8 cellular contexts compared by ENCODE assay signal in the genomic region with DNA sequence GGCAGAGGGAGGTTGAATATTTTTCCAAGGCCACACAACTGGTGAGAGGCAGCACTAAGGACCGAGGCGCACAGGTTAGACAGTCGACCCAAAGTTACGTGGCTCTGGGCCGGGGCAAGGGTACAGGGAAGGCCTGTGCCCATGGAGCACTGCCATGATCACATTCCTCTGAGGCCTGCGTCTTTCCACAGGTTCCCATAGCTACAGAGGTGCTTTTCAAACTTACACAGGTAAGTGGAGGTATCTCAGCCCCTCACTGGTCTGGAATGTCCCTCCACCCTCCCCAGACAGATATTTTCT. TPM values are rescaled to one million over a fixed set of nuclear protein-coding genes. Genes with fewer than 3 reads are reported as not detected.
A peak's percentile ranks its signal among the peaks of the same experiment; 100 is the strongest.
DNase-seq lines count a peak whose midpoint lies in the region; ATAC-seq and TF ChIP-seq lines count a peak whose summit lies in the region.

No MANE protein-coding gene starts in this region.

- ATAC-seq in HG02870 (IDR thresholded peaks at IDR 0.05; ENCODE audit: unreplicated experiment) (no peak), GM21528 (IDR thresholded peaks at IDR 0.05; ENCODE audit: low FRiP score, unreplicated experiment) (no peak), HG02759 (IDR thresholded peaks at IDR 0.05; ENCODE audit: unreplicated experiment) (no peak)

- peak overlapping the region; percentile 83 for H3K4me3 ChIP-seq in HAP-1
- peak overlapping the region; percentile 80 to 89 for H3K4me3 ChIP-seq in right atrium auricular region
- H3K4me3 ChIP-seq in skeletal muscle satellite cell (ENCODE audit: low read length), result peak overlapping the region; percentile 85

- intact Hi-C loops in activated T-helper 1 cell treated with anti-CD3 and anti-CD28 coated beads, Interleukin-12 subunit alpha, Interleukin-12 subunit beta, Interleukin-2, Interleukin-4 antibody, amounts not matched to agents 30 ng/mL and 10 ng/mL and 1 ng/mL, durations not matched to agents 14 hours and 24 hours and 36 hours (cut with micrococcal nuclease), result loop anchor here (1.0 to 5.0 kb wide), 13 partner anchors 19 to 522 kb away; a partner anchor contains a TSS

- no peaks in the 10 kb centered on the region for H3K27me3 Mint-ChIP-seq in activated T-helper 1 cell treated with anti-CD3 and anti-CD28 coated beads, Interleukin-12 subunit alpha, Interleukin-12 subunit beta, Interleukin-2, Interleukin-4 antibody, amounts not matched to agents 30 ng/mL and 10 ng/mL and 1 ng/mL, durations not matched to agents 14 hours and 24 hours and 36 hours (ENCODE audit: insufficient read depth)

- TF ChIP-seq CTCF in right atrium auricular region (IDR thresholded peaks at IDR 0.05), result no peak

- peaks cover 43% of the 10 kb centered on the region for H3K36me3 Mint-ChIP-seq in activated T-helper 1 cell treated with anti-CD3 and anti-CD28 coated beads, Interleukin-12 subunit alpha, Interleukin-12 subunit beta, Interleukin-2, Interleukin-4 antibody, amounts not matched to agents 30 ng/mL and 10 ng/mL and 1 ng/mL, durations not matched to agents 14 hours and 24 hours and 36 hours (ENCODE audit: low read depth)

- H3K4me1 ChIP-seq in HAP-1, result no peaks in the 10 kb centered on the region
- H3K4me1 ChIP-seq in right atrium auricular region, result peaks cover 0 to 20% of the 10 kb centered on the region in 2 donors
- peaks cover 5% of the 10 kb centered on the region for H3K4me1 ChIP-seq in skeletal muscle satellite cell (ENCODE audit: control insufficient read depth, insufficient read depth, low read length)

- peak overlapping the region; percentile 98 for H3K4me2 ChIP-seq in skeletal muscle satellite cell (ENCODE audit: low read length)

- H3K4me1 Mint-ChIP-seq in activated T-helper 1 cell treated with anti-CD3 and anti-CD28 coated beads, Interleukin-12 subunit alpha, Interleukin-12 subunit beta, Interleukin-2, Interleukin-4 antibody, amounts not matched to agents 30 ng/mL and 10 ng/mL and 1 ng/mL, durations not matched to agents 14 hours and 24 hours and 36 hours (ENCODE audit: low read depth), result peaks cover 19% of the 10 kb centered on the region

- in situ Hi-C loops in HAP-1 (cut with MboI; ENCODE audit: low sequenced_read_pairs), result no loop called here

- H3K27me3 ChIP-seq in HAP-1 (ENCODE audit: low read depth) (no peaks in the 10 kb centered on the region), right atrium auricular region (no peaks in the 10 kb centered on the region), skeletal muscle satellite cell (ENCODE audit: control insufficient read depth, insufficient read depth, low read length) (no peaks in the 10 kb centered on the region)

- peaks cover 12% of the 10 kb centered on the region for H3K36me3 ChIP-seq in HAP-1 (replicated peaks)
- H3K36me3 ChIP-seq in right atrium auricular region, result peaks cover 49% of the 10 kb centered on the region
- peaks cover 33% of the 10 kb centered on the region for H3K36me3 ChIP-seq in skeletal muscle satellite cell (ENCODE audit: insufficient read depth, low read length)

- DNase-seq in HAP-1 (ENCODE audit: low spot score in 2 of 2), result no peak
- DNase-seq in activated T-helper 1 cell treated with anti-CD3 and anti-CD28 coated beads, Interleukin-12 subunit alpha, Interleukin-12 subunit beta, Interleukin-2, Interleukin-4 antibody, amounts not matched to agents 30 ng/mL and 10 ng/mL and 1 ng/mL, durations not matched to agents 14 hours and 24 hours and 36 hours (ENCODE audit: low spot score), result no peak
- no peak for DNase-seq in right atrium auricular region (ENCODE audit: low spot score)
- no peak for DNase-seq in NK-92 (lab: John Stamatoyannopoulos, UW; ENCODE audit: unreplicated experiment)

- peaks cover 47% of the 10 kb centered on the region for H3K9me3 Mint-ChIP-seq in activated T-helper 1 cell treated with anti-CD3 and anti-CD28 coated beads, Interleukin-12 subunit alpha, Interleukin-12 subunit beta, Interleukin-2, Interleukin-4 antibody, amounts not matched to agents 30 ng/mL and 10 ng/mL and 1 ng/mL, durations not matched to agents 14 hours and 24 hours and 36 hours

- H3K4me3 Mint-ChIP-seq in activated T-helper 1 cell treated with anti-CD3 and anti-CD28 coated beads, Interleukin-12 subunit alpha, Interleukin-12 subunit beta, Interleukin-2, Interleukin-4 antibody, amounts not matched to agents 30 ng/mL and 10 ng/mL and 1 ng/mL, durations not matched to agents 14 hours and 24 hours and 36 hours, result peak overlapping the region; percentile 89

- H3K9ac ChIP-seq in skeletal muscle satellite cell (ENCODE audit: low read depth, low read length), result peak overlapping the region; percentile 91

- H3K9me3 ChIP-seq in HAP-1 (no peaks in the 10 kb centered on the region; the same call in none of the 2 replicates), right atrium auricular region (peaks cover 0 to 34% of the 10 kb centered on the region in 2 donors), skeletal muscle satellite cell (replicated peaks; ENCODE audit: low read length) (peaks cover 9% of the 10 kb centered on the region)

- H3K27ac ChIP-seq in right atrium auricular region, result peak overlapping the region; percentile 83 to 87

- peak overlapping the region; percentile 78 for H3K27ac Mint-ChIP-seq in activated T-helper 1 cell treated with anti-CD3 and anti-CD28 coated beads, Interleukin-12 subunit alpha, Interleukin-12 subunit beta, Interleukin-2, Interleukin-4 antibody, amounts not matched to agents 30 ng/mL and 10 ng/mL and 1 ng/mL, durations not matched to agents 14 hours and 24 hours and 36 hours

RNA-seq across cellular contexts. Expression of a gene that starts 0.8 kb away (rescaled TPM):
- 8.3 and 8.4 TPM in 2 replicates for total RNA-seq in activated T-helper 1 cell treated with anti-CD3 and anti-CD28 coated beads, Interleukin-12 subunit alpha, Interleukin-12 subunit beta, Interleukin-2, Interleukin-4 antibody, amounts not matched to agents 30 ng/mL and 10 ng/mL and 1 ng/mL, durations not matched to agents 14 hours and 24 hours and 36 hours
- 1 to 10 TPM; 8.8 to 9.7 TPM for total RNA-seq in right atrium auricular region
- 5.2 and 6.6 TPM in 2 replicates for total RNA-seq in skeletal muscle satellite cell (2012; rRNA removed)

RNA-seq across cellular contexts. Expression of a gene that starts 19.7 kb away (rescaled TPM):
- 8.4 and 9.4 TPM in 2 replicates for total RNA-seq in activated T-helper 1 cell treated with anti-CD3 and anti-CD28 coated beads, Interleukin-12 subunit alpha, Interleukin-12 subunit beta, Interleukin-2, Interleukin-4 antibody, amounts not matched to agents 30 ng/mL and 10 ng/mL and 1 ng/mL, durations not matched to agents 14 hours and 24 hours and 36 hours
- total RNA-seq in right atrium auricular region, result 10 to 100 TPM; 11.5 to 14.1 TPM
- total RNA-seq in skeletal muscle satellite cell (2012; rRNA removed), result 19.0 and 20.5 TPM in 2 replicates

RNA-seq across cellular contexts. Expression of a gene that starts 34.1 kb away (rescaled TPM):
- total RNA-seq in activated T-helper 1 cell treated with anti-CD3 and anti-CD28 coated beads, Interleukin-12 subunit alpha, Interleukin-12 subunit beta, Interleukin-2, Interleukin-4 antibody, amounts not matched to agents 30 ng/mL and 10 ng/mL and 1 ng/mL, durations not matched to agents 14 hours and 24 hours and 36 hours, result 5.4 and 7.3 TPM in 2 replicates
- 10 to 100 TPM in 1 of 2 donors, 1 to 10 TPM in 1; 5.7 to 10.8 TPM for total RNA-seq in right atrium auricular region
- 2.5 and 2.6 TPM in 2 replicates for total RNA-seq in skeletal muscle satellite cell (2012; rRNA removed)

RNA-seq across cellular contexts. Expression of a gene that starts 35.0 kb away (rescaled TPM):
- not detected in 2 replicates for total RNA-seq in activated T-helper 1 cell treated with anti-CD3 and anti-CD28 coated beads, Interleukin-12 subunit alpha, Interleukin-12 subunit beta, Interleukin-2, Interleukin-4 antibody, amounts not matched to agents 30 ng/mL and 10 ng/mL and 1 ng/mL, durations not matched to agents 14 hours and 24 hours and 36 hours
- total RNA-seq in right atrium auricular region, result under 1 TPM in 1 of 2 donors, not detected in 1; 0.24 TPM
- not detected in 2 replicates for total RNA-seq in skeletal muscle satellite cell (2012; rRNA removed)

RNA-seq across cellular contexts. Expression of a gene that starts 48.0 kb away (rescaled TPM):
- 9.6 and 11.1 TPM in 2 replicates for total RNA-seq in activated T-helper 1 cell treated with anti-CD3 and anti-CD28 coated beads, Interleukin-12 subunit alpha, Interleukin-12 subunit beta, Interleukin-2, Interleukin-4 antibody, amounts not matched to agents 30 ng/mL and 10 ng/mL and 1 ng/mL, durations not matched to agents 14 hours and 24 hours and 36 hours
- total RNA-seq in right atrium auricular region, result 1 to 10 TPM; 3.0 to 5.1 TPM
- total RNA-seq in skeletal muscle satellite cell (2012; rRNA removed), result 8.1 and 10.5 TPM in 2 replicates
